Comparison of ENCODE assay signal across 1 cellular context in the genomic region with DNA sequence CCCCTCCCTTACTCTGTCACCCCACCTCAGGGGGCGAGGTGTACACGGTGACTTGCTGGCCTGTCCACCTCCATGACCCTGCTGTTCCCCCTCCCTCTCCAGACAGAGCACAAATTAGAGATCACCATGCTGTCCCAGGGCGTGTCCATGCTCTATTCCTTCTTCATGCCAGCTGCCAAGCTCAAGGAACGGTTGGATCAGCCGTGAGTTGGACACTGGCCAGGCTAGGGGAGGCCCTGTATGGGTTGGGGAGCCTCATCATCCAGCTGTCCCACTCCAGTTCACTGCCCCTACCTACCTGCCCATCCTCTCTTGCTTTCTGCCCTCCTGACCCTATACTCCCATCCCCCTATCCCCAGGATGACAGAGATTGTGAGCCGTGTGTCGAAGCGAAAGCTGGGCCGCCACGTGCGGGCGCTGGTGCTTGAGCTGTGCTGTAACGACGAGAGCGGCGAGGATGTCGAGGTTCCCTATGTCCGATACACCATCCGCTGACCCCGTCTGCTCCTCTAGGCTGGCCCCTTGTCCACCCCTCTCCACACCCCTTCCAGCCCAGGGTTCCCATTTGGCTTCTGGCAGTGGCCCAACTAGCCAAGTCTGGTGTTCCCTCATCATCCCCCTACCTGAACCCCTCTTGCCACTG.
TF ChIP-seq lines count a peak whose summit lies in the region.

No MANE protein-coding gene starts in this region.

TF ChIP-seq in HEK293, 187 proteins besides CTCF, POLR2A, EP300 and RAD21:
- TF ChIP-seq ZFP41 (tag by site-specific recombination; IDR thresholded peaks at IDR 0.05; ENCODE audit: borderline replicate concordance), result no peak
- 0 out of 2 replicates have a peak, but pooled peaks have one; percentile 12 for TF ChIP-seq ZNF600 (tag by site-specific recombination; IDR thresholded peaks at IDR 0.05)
